In the genomic region with DNA sequence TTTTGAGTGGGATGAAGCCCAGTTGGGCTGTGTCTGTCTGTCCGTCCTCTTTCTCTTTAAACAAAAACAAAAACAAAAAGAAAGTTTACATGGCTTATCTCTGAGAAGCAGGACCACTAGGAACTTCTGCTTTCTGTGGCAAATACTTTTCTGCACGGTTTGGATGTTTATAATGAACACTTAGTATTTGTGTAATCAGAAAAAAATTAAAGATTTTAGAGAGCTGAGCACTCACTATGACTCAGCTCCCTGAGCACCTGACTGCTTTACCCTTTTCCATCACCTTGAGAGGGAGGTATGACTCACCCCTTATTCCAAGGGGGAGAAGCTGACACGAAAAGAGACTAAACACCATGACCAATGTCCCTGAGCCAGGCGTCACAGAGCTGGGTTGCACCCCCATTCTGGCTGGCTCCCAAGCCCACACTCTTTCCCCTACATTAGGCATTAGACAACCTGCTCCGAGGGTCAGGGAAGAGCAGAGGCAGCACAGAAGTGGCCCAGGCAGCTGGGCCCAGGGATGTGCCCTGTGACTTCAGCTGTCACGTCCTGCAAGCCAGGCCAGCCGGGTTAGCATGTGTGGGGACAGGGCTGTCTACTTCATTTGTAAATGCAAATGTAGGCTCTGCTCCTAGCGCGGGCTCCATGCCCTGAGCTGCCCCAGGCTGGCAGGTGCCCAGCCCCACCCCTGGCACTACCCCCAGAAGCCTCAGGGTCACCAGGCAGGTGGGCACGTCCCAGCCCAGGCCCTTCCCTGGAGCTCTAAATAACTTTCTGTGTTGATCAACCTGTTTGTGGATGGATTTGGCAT, we compare ENCODE assay signal across 8 cellular contexts. TPM values are rescaled to one million over a fixed set of nuclear protein-coding genes. Genes with fewer than 3 reads are reported as not detected.
DNase-seq lines count a peak whose midpoint lies in the region; ATAC-seq and TF ChIP-seq lines count a peak whose summit lies in the region.

No MANE protein-coding gene starts in this region.

- H2AFZ ChIP-seq in OCI-LY3 (ENCODE audit: low read depth, low read length) (no peak overlapping the region), OCI-LY7 (ENCODE audit: low read length) (no peak overlapping the region)

- in situ Hi-C loops in gastrocnemius medialis (cut with MboI; ENCODE audit: low sequenced_read_pairs in 4 of 4) = no loop called here

- DNase-seq in DMS153 (lab: John Stamatoyannopoulos, UW) = peak; percentile 67
- no peak for DNase-seq in DMS153 treated with DMSO at 0.1 percent for 48 hours (lab: John Stamatoyannopoulos, UW; ENCODE audit: unreplicated experiment)
- peak; percentile 48 for DNase-seq in epithelial cell of prostate (ENCODE audit: low read depth, low spot score)
- DNase-seq in gastrocnemius medialis = peak in 1 of 2 donors; percentile 22
- no peak for DNase-seq in OCI-LY7 (ENCODE audit: low spot score)

- no peak for TF ChIP-seq POLR2A in gastrocnemius medialis (IDR thresholded peaks at IDR 0.05)

- H3K36me3 ChIP-seq in OCI-LY3 (replicated peaks; ENCODE audit: low read depth, low read length) (no peaks in the 10 kb centered on the region), gastrocnemius medialis (no peaks in the 10 kb centered on the region), OCI-LY7 (ENCODE audit: insufficient read depth, low read length) (no peaks in the 10 kb centered on the region)

- H4K20me1 ChIP-seq in OCI-LY3 (ENCODE audit: insufficient read depth, low read length) (no peaks in the 10 kb centered on the region), OCI-LY7 (ENCODE audit: insufficient read depth, low read length) (no peaks in the 10 kb centered on the region)

- ATAC-seq in gastrocnemius medialis (peak; percentile 76 to 96), HG02678 (IDR thresholded peaks at IDR 0.05; ENCODE audit: unreplicated experiment) (no peak), HG02763 (IDR thresholded peaks at IDR 0.05; ENCODE audit: unreplicated experiment) (no peak)

- TF ChIP-seq CTCF in OCI-LY3 (IDR thresholded peaks at IDR 0.05; ENCODE audit: low read depth, low read length) = no peak
- no peak for TF ChIP-seq CTCF in gastrocnemius medialis (IDR thresholded peaks at IDR 0.05 in 4 of 5, conservative IDR thresholded peaks at IDR 0.05 in 1 of 5)
- no peak for TF ChIP-seq CTCF in OCI-LY7 (conservative IDR thresholded peaks at IDR 0.05; ENCODE audit: low read length)

- H3K9me3 ChIP-seq in OCI-LY3 (ENCODE audit: insufficient read depth, low read length) (no peaks in the 10 kb centered on the region), gastrocnemius medialis (no peaks in the 10 kb centered on the region), OCI-LY7 (ENCODE audit: low read length) (no peaks in the 10 kb centered on the region)

- H3K9ac ChIP-seq in OCI-LY3 (ENCODE audit: low read length) = no peak overlapping the region

- POLR2A ChIA-PET in OCI-LY7 (lab: Charles Lee) = interaction anchor here (1.7 kb wide), 1 partner anchor 13 kb away, joined by 3 read pairs; no protein-coding TSS in a partner anchor

- CTCF ChIA-PET in OCI-LY7 (lab: Charles Lee; ENCODE audit: unreplicated experiment) = no interaction called here

- no peak overlapping the region for H3K4me3 ChIP-seq in OCI-LY3 (ENCODE audit: low read length)
- no peak overlapping the region for H3K4me3 ChIP-seq in gastrocnemius medialis
- no peak overlapping the region for H3K4me3 ChIP-seq in OCI-LY7 (ENCODE audit: low read depth, low read length, poor library complexity, severe bottlenecking)

- H3K27me3 ChIP-seq in OCI-LY3 (ENCODE audit: low read depth, low read length) (no peaks in the 10 kb centered on the region), gastrocnemius medialis (peaks cover 0 to 1% (median 0%) of the 10 kb centered on the region in 3 donors)

- intact Hi-C loops in gastrocnemius medialis (cut with DNase I; ENCODE audit: low total_unique reads) = no loop called here
- intact Hi-C loops in OCI-LY7 (cut with micrococcal nuclease; ENCODE audit: unreplicated experiment) = no loop called here

- no peaks in the 10 kb centered on the region for H3K9me2 ChIP-seq in OCI-LY7 (ENCODE audit: insufficient read depth, low read length)

- H3K27ac ChIP-seq in OCI-LY3 (ENCODE audit: low read length) (peak overlapping the region; percentile 8; the same call in 1 of the 2 replicates), epithelial cell of prostate (peak overlapping the region; percentile 21), gastrocnemius medialis (peak overlapping the region in 1 of 4 donors; percentile 31), OCI-LY7 (ENCODE audit: low read depth, low read length, poor library complexity, severe bottlenecking) (no peak overlapping the region)

- no peaks in the 10 kb centered on the region for H3K79me2 ChIP-seq in OCI-LY3 (ENCODE audit: low read length)
- no peaks in the 10 kb centered on the region for H3K79me2 ChIP-seq in OCI-LY7 (ENCODE audit: insufficient read depth, low read depth, low read length)

- H3K4me1 ChIP-seq in OCI-LY3 (ENCODE audit: low read length) (peaks cover 17% of the 10 kb centered on the region), gastrocnemius medialis (peaks cover 0 to 4% of the 10 kb centered on the region in 2 donors), OCI-LY7 (ENCODE audit: insufficient read depth, low read length, poor library complexity, severe bottlenecking) (no peaks in the 10 kb centered on the region)

- no TSS peak for BruUV-seq in OCI-LY7 (replicated peaks; lab: Mats Ljungman, UMichigan)

- peak overlapping the region; percentile 40 for H3K4me2 ChIP-seq in OCI-LY3 (ENCODE audit: low read length)
- no peak overlapping the region for H3K4me2 ChIP-seq in OCI-LY7 (ENCODE audit: low read length)

RNA-seq across cellular contexts. Expression of gene RAP1GAP, which starts 30.4 kb away (rescaled TPM):
- total RNA-seq in gastrocnemius medialis = under 1 TPM in 2 of 4 donors, not detected in 2; 0.46 to 0.75 TPM
- total RNA-seq in OCI-LY7 (2014; rRNA removed; shearing (Covaris generic)) = not detected in 2 replicates
- total RNA-seq in OCI-LY7 (2022) = not detected in 2 replicates

Comparison
In these comparisons a context has a peak if more than half of its experiments do, and no peak if none do; other contexts are left out.
1. DNase-seq: peak in DMS153 (single experiment) and epithelial cell of prostate (single experiment); none in DMS153 treated with DMSO at 0.1 percent for 48 hours (single experiment) and OCI-LY7 (single experiment).
2. ATAC-seq: peak in gastrocnemius medialis (2 of 2); none in HG02678 (single experiment) and HG02763 (single experiment).